Comparison of ENCODE assay signal across 12 cellular contexts in the genomic region with DNA sequence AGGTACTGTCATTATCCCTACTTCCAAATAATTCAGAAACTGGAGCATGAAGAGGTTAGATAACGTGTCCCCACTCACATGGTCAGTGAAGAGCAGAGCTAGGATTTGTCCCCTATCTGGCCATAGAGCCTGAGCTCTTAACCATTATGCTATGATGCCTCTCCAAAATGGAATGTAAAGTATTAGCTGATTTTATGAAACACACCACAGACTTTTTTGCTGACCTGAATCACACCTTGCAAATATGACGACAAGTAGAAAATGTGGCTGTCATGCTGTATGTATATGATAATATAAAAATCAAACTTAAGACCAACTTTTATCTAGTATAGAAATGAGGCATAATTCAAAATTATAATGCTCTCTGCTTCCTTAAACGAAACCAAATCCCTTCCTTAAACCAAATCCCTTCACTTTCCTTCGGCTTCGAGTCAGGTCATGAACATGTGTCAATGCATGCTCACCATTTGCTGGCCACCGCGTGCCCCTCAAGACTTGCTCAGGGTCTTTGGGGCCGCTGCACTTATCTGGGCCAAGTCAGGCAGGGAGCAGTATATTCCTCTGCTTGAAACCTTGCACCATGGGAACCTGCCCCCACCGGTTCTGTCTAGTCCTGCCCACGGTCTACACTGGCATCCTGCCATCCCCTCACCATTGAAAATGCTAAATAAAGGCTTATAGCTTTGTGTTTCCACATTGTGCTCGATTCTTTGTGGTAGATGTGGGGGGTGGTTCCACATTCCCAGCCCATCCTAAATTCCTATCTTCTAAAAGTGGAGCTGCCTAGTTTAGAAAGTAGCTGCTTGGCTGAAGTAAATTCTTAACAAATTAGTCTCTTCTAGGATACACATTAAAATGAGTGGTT. TPM values are rescaled to one million over a fixed set of nuclear protein-coding genes. Genes with fewer than 3 reads are reported as not detected.
DNase-seq lines count a peak whose midpoint lies in the region; ATAC-seq and TF ChIP-seq lines count a peak whose summit lies in the region.
"Had no signal": no experiment of that assay in that cellular context is flagged by ENCODE, and none has a peak within 500 bp of the region (broad histone marks: within the 10 kb centered on the region; RNA-seq: fewer than 3 reads in every experiment).

No MANE protein-coding gene starts in this region.

- H3K4me3 ChIP-seq in neuronal stem cell (ENCODE audit: low read length in 2 of 2) (no peak overlapping the region), psoas muscle (no peak overlapping the region)

- no peak overlapping the region for H3K9ac ChIP-seq in neuronal stem cell (ENCODE audit: low read depth, low read length, poor library complexity)

- no peak for TF ChIP-seq CTCF in brain (conservative IDR thresholded peaks at IDR 0.05)
- TF ChIP-seq CTCF in psoas muscle (IDR thresholded peaks at IDR 0.05): no peak

- peak overlapping the region; percentile 88 to 90 (median 89) for H3K4me3 Mint-ChIP-seq in brain

- DNase-seq in NCI-H2107 treated with DMSO at 0.1 percent for 48 hours (lab: John Stamatoyannopoulos, UW; ENCODE audit: unreplicated experiment) (peak; percentile 67), NCI-H2107 (lab: John Stamatoyannopoulos, UW) (no peak), M059J (ENCODE audit: low read depth) (peak; percentile 28), neuronal stem cell (ENCODE audit: low spot score) (no peak), psoas muscle (no peak), NCI-H446 (lab: John Stamatoyannopoulos, UW) (no peak), GF-D8 (lab: John Stamatoyannopoulos, UW) (no peak)
- DNase-seq: NCI-H1930, WERI-Rb-1 had no signal

- H2AK5ac ChIP-seq in neuronal stem cell (ENCODE audit: low read depth, low read length): no peak overlapping the region

- no peak overlapping the region for H4K91ac ChIP-seq in neuronal stem cell (ENCODE audit: low read depth, low read length, poor library complexity)

- no peak overlapping the region for H2BK12ac ChIP-seq in neuronal stem cell (ENCODE audit: low read length)

- no peak overlapping the region for H2BK5ac ChIP-seq in neuronal stem cell (ENCODE audit: low read length)

- no peak overlapping the region for H3K23ac ChIP-seq in neuronal stem cell (ENCODE audit: low read depth, low read length, poor library complexity)

- peak overlapping the region in 4 of 5 experiments; percentile 8 to 89 (median 74) for H3K27ac Mint-ChIP-seq in brain

- H3K79me1 ChIP-seq in neuronal stem cell (ENCODE audit: low read depth, low read length): no peaks in the 10 kb centered on the region

- peaks cover 13 to 19% of the 10 kb centered on the region in 2 donors for H3K4me1 ChIP-seq in neuronal stem cell (ENCODE audit: control insufficient read depth in 2 of 2, insufficient read depth in 1 of 2, low read depth in 1 of 2, low read length in 2 of 2)
- peaks cover 9% of the 10 kb centered on the region for H3K4me1 ChIP-seq in psoas muscle

- H2BK15ac ChIP-seq in neuronal stem cell (ENCODE audit: low read length): no peak overlapping the region

- no CpG with 5 or more reads among the region's 11 CpGs for WGBS in neuronal stem cell (ENCODE audit: extremely low coverage in 2 of 2, insufficient read length in 2 of 2, insufficient replicate concordance in 1 of 2), 2 donors
- 43 to 58% (median 45%) methylated on average over 11 of the region's 11 CpGs for WGBS in psoas muscle, 3 donors

- H3K18ac ChIP-seq in neuronal stem cell (ENCODE audit: low read length): no peak overlapping the region

- ATAC-seq in psoas muscle: no peak
- ATAC-seq: Right ventricle myocardium inferior had no signal

- H3K9me3 ChIP-seq in neuronal stem cell (replicated peaks in 1 of 2; ENCODE audit: control insufficient read depth in 2 of 2, insufficient read depth in 1 of 2, low read depth in 1 of 2, low read length in 2 of 2): no peaks in the 10 kb centered on the region
- no peaks in the 10 kb centered on the region for H3K9me3 ChIP-seq in psoas muscle
- H3K9me3 ChIP-seq: tibial nerve had no signal

- intact Hi-C loops in psoas muscle (cut with DNase I): no loop called here

- H3K4ac ChIP-seq in neuronal stem cell (ENCODE audit: low read length): no peak overlapping the region

- H3K27me3 ChIP-seq in neuronal stem cell (ENCODE audit: control insufficient read depth in 3 of 3, insufficient read depth in 3 of 3, low read depth in 1 of 3, low read length in 3 of 3): peaks cover 0 to 49% (median 0%) of the 10 kb centered on the region in 3 experiments
- H3K27me3 ChIP-seq in psoas muscle (ENCODE audit: insufficient read depth in 3 of 3, low read length in 2 of 3): no peaks in the 10 kb centered on the region
- H3K27me3 ChIP-seq: tibial nerve had no signal

- H3K36me3 Mint-ChIP-seq in brain: no peaks in the 10 kb centered on the region

- peaks cover 0 to 4% of the 10 kb centered on the region in 2 donors for H3K36me3 ChIP-seq in neuronal stem cell (replicated peaks in 1 of 2; ENCODE audit: control insufficient read depth in 2 of 2, insufficient read depth in 2 of 2, low read length in 2 of 2)
- no peaks in the 10 kb centered on the region for H3K36me3 ChIP-seq in psoas muscle (ENCODE audit: insufficient read depth in 1 of 2, low read depth in 1 of 2)
- H3K36me3 ChIP-seq: tibial nerve, WERI-Rb-1 had no signal

- peak overlapping the region; percentile 95 for H2AFZ ChIP-seq in neuronal stem cell (ENCODE audit: low read length)

- H2BK120ac ChIP-seq in neuronal stem cell (ENCODE audit: low read depth, low read length): no peak overlapping the region

- no peak overlapping the region for H3K4me2 ChIP-seq in neuronal stem cell (ENCODE audit: insufficient read depth, low read length, poor library complexity, severe bottlenecking)

- peaks cover 3% of the 10 kb centered on the region for H3K27me3 Mint-ChIP-seq in brain

- no peaks in the 10 kb centered on the region for H3K9me3 Mint-ChIP-seq in brain

- peaks cover 49% of the 10 kb centered on the region for H3K4me1 Mint-ChIP-seq in brain

- no peak overlapping the region for H4K8ac ChIP-seq in neuronal stem cell (ENCODE audit: low read depth, low read length)

- H3K27ac ChIP-seq in neuronal stem cell (replicated peaks; ENCODE audit: low read length) (no peak overlapping the region), psoas muscle (no peak overlapping the region)
- H3K27ac ChIP-seq: WERI-Rb-1 had no signal

- H3K14ac ChIP-seq in neuronal stem cell (ENCODE audit: low read length): no peak overlapping the region

RNA-seq across cellular contexts. Expression of gene TMCC2, which starts 1.6 kb away (rescaled TPM):
- 0.69 and 2.7 TPM in 2 replicates for total RNA-seq in M059J (2014; rRNA removed; shearing (Covaris generic))
- polyA plus RNA-seq in brain (ENCODE audit: insufficient read depth, low read depth, low replicate concordance) (106 TPM), psoas muscle (10 to 100 TPM in 1 of 3 donors, 1 to 10 TPM in 1, under 1 TPM in 1; 0.66 to 17.5 (median 4.3) TPM)
- 13.3 TPM for polyA plus RNA-seq in neuronal stem cell (2013, experiment 1 of 2)
- polyA plus RNA-seq in neuronal stem cell (2013, experiment 2 of 2): 12.9 TPM
- total RNA-seq in psoas muscle: 10 to 100 TPM in 1 of 4 donors, 1 to 10 TPM in 3; 3.4 to 21.4 (median 6.9) TPM

RNA-seq across cellular contexts. Expression of gene DSTYK, which starts 14.6 kb away (rescaled TPM):
- 5.3 and 7.4 TPM in 2 replicates for total RNA-seq in M059J (2014; rRNA removed; shearing (Covaris generic))
- 9.4 TPM for polyA plus RNA-seq in brain (ENCODE audit: insufficient read depth, low read depth, low replicate concordance)
- polyA plus RNA-seq in neuronal stem cell (2013, experiment 1 of 2): 6.2 TPM
- polyA plus RNA-seq in neuronal stem cell (2013, experiment 2 of 2): 6.4 TPM
- total RNA-seq in psoas muscle: 10 to 100 TPM in 3 of 4 donors, 1 to 10 TPM in 1; 10.0 to 22.6 (median 13.9) TPM
- polyA plus RNA-seq in psoas muscle: 10 to 100 TPM in 1 of 3 donors, 1 to 10 TPM in 2; 2.3 to 19.3 (median 5.2) TPM

Comparison
In these comparisons a context has a peak if more than half of its experiments do, and no peak if none do; other contexts are left out.
1. DNase-seq: peak in NCI-H2107 treated with DMSO at 0.1 percent for 48 hours (single experiment) and M059J (single experiment); none in NCI-H2107 (single experiment), neuronal stem cell (single experiment), psoas muscle (0 of 2), NCI-H446 (0 of 2) and GF-D8 (single experiment).